8 cellular contexts compared by ENCODE assay signal in genomic region chr11:2888266-2888968, GRCh38. TPM values are rescaled to one million over a fixed set of nuclear protein-coding genes. Genes with fewer than 3 reads are reported as not detected.
A peak's percentile ranks its signal among the peaks of the same experiment; 100 is the strongest.
DNase-seq lines count a peak whose midpoint lies in the region; ATAC-seq lines count a peak whose summit lies in the region.

No MANE protein-coding gene starts in this region.

- peaks cover 57% of the 10 kb centered on the region for H3K4me1 ChIP-seq in mesenchymal stem cell (ENCODE audit: control insufficient read depth, insufficient read depth, low read depth, low read length)

- H2BK5ac ChIP-seq in mesenchymal stem cell (ENCODE audit: low read depth, low read length, poor library complexity, severe bottlenecking) = no peak overlapping the region

- no peak overlapping the region for H3K18ac ChIP-seq in mesenchymal stem cell (ENCODE audit: low read depth in 1 of 2, low read length in 2 of 2)

- H4K91ac ChIP-seq in mesenchymal stem cell (ENCODE audit: low read length) = no peak overlapping the region

- peaks cover 3% of the 10 kb centered on the region for H3K79me1 ChIP-seq in mesenchymal stem cell (replicated peaks; ENCODE audit: low read length, poor library complexity, severe bottlenecking)

- no peak overlapping the region for H3K23ac ChIP-seq in mesenchymal stem cell (ENCODE audit: low read length in 2 of 2)

- H3K4me3 ChIP-seq in mesenchymal stem cell (ENCODE audit: insufficient read depth in 1 of 2, low read depth in 1 of 2, low read length in 2 of 2) = no peak overlapping the region

- no peak for ATAC-seq in GM21526 (IDR thresholded peaks at IDR 0.05; ENCODE audit: low FRiP score, unreplicated experiment)

- H2BK120ac ChIP-seq in mesenchymal stem cell (ENCODE audit: low read depth, low read length) = no peak overlapping the region

- H3K9ac ChIP-seq in mesenchymal stem cell (ENCODE audit: low read length) = no peak overlapping the region

- DNase-seq in COLO668 (lab: John Stamatoyannopoulos, UW; ENCODE audit: unreplicated experiment) = peak; percentile 80
- peak; percentile 49 for DNase-seq in HPDE6-E6E7 (ENCODE audit: extremely low spot score)
- peak; percentile 66 for DNase-seq in NK-92 treated with Interleukin-12 subunit alpha and Interleukin-12 subunit beta, amount 100 ng/mL, for 24 hours (lab: John Stamatoyannopoulos, UW)
- peak; percentile 62 to 86 for DNase-seq in activated CD8-positive, alpha-beta memory T cell treated with anti-CD3 and anti-CD28 coated beads for 1 hour (ENCODE audit: extremely low read depth in 1 of 2, low read depth in 1 of 2)
- DNase-seq in effector CD8-positive, alpha-beta T cell (lab: John Stamatoyannopoulos, UW) = peak; percentile 76
- DNase-seq in mesenchymal stem cell = peak; percentile 83
- peak; percentile 87 for DNase-seq in stimulated activated CD8-positive, alpha-beta memory T cell treated with anti-CD3 and anti-CD28 coated beads, Interleukin-15, amount 100 ng/mL, for 24 hours (ENCODE audit: low read depth)

- H2AK5ac ChIP-seq in mesenchymal stem cell (ENCODE audit: low read length, severe bottlenecking) = peak overlapping the region; percentile 19

- no peak overlapping the region for H3K4ac ChIP-seq in mesenchymal stem cell (ENCODE audit: low read depth in 1 of 2, low read length in 2 of 2)

- H3K4me2 ChIP-seq in mesenchymal stem cell (ENCODE audit: low read length, poor library complexity, severe bottlenecking) = no peak overlapping the region

- no peaks in the 10 kb centered on the region for H3K27me3 ChIP-seq in mesenchymal stem cell (ENCODE audit: control insufficient read depth in 1 of 2, insufficient read depth in 1 of 2, low read length in 2 of 2)

- no peak overlapping the region for H3K27ac ChIP-seq in mesenchymal stem cell (ENCODE audit: low read length, poor library complexity, severe bottlenecking)

- peaks cover 0 to 4% of the 10 kb centered on the region in 2 experiments for H3K36me3 ChIP-seq in mesenchymal stem cell (ENCODE audit: control insufficient read depth in 1 of 2, insufficient read depth in 2 of 2, low read depth in 1 of 2, low read length in 2 of 2)

- H2AFZ ChIP-seq in mesenchymal stem cell (ENCODE audit: low read depth, low read length) = no peak overlapping the region

- H3K14ac ChIP-seq in mesenchymal stem cell (ENCODE audit: low read length in 2 of 2) = no peak overlapping the region

- no peaks in the 10 kb centered on the region for H3K9me3 ChIP-seq in mesenchymal stem cell (ENCODE audit: control insufficient read depth, low read length)

- no peak overlapping the region for H2BK15ac ChIP-seq in mesenchymal stem cell (ENCODE audit: low read depth, poor library complexity, severe bottlenecking)

- no peak overlapping the region for H2BK12ac ChIP-seq in mesenchymal stem cell (ENCODE audit: low read length in 2 of 2)

- 33% methylated on average over 23 of the region's 25 CpGs for WGBS in mesenchymal stem cell

- no peak overlapping the region for H4K8ac ChIP-seq in mesenchymal stem cell (ENCODE audit: low read length)

RNA-seq across cellular contexts. Expression of gene CDKN1C, which starts 2.8 kb away (rescaled TPM):
- polyA plus RNA-seq in mesenchymal stem cell (2013, experiment 1 of 2) = 29.4 TPM
- polyA plus RNA-seq in mesenchymal stem cell (2013, experiment 2 of 2) = 31.0 TPM

RNA-seq across cellular contexts. Expression of gene PHLDA2, which starts 40.8 kb away (rescaled TPM):
- 272 TPM for polyA plus RNA-seq in mesenchymal stem cell (2013, experiment 1 of 2)
- 276 TPM for polyA plus RNA-seq in mesenchymal stem cell (2013, experiment 2 of 2)
